ENCODE assay signal across 8 cellular contexts in the genomic region with DNA sequence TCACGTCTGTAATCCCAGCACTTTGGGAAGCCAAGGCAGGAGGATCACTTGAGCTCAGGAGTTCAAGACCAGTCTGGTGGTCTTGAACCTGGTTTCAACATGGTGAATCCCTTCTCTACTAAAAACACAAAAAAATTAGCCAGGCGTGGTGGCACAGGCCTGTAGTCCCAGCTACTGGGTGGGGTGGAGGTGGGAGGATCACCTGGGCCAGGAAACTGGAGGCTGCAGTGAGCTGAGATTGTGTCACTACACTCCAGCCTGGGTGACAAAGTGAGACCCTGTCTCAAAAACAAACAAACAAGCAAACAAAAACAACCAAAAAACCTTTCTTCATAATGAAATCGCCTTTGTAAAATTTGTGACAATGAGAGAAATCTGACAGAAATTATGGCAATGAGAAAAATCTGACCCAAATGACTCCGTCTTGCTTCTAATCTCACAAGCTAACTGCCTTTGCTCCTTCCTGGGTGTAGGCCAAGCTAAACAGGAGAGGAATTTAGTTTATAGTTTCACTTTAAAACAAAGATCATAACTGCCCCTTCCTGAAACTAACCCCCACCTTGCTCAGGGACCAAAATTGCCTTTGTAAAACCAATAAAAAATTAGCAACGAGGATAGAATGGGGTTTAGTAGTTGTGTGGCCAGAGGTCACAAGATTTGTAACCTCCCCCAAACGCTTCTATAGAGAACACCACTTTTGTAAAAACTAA.
DNase-seq lines count a peak whose midpoint lies in the region; ATAC-seq and TF ChIP-seq lines count a peak whose summit lies in the region.

No MANE protein-coding gene starts in this region.

- TF ChIP-seq CTCF in RWPE1 (conservative IDR thresholded peaks at IDR 0.05; ENCODE audit: low read depth) (no peak), fibroblast of villous mesenchyme (IDR thresholded peaks at IDR 0.05; ENCODE audit: insufficient read depth, low read depth, low read length) (no peak), GM20000 (IDR thresholded peaks at IDR 0.05; ENCODE audit: extremely low read depth, missing control alignments) (no peak)

- intact Hi-C loops in left ventricle myocardium superior (cut with micrococcal nuclease) (no loop called here), Right ventricle myocardium inferior (cut with DNase I) (no loop called here)

- peak overlapping the region; percentile 77 for H3K27ac ChIP-seq in RWPE1

- ATAC-seq in left ventricle myocardium superior (peak; percentile 36), Right ventricle myocardium inferior (no peak), HG02642 (IDR thresholded peaks at IDR 0.05; ENCODE audit: poor library complexity, unreplicated experiment) (no peak)

- POLR2A ChIA-PET in RWPE1 (lab: Yijun Ruan, JAX; ENCODE audit: low non-redundant PET) = interaction anchor here (0.7 kb wide), 1 partner anchor 173 kb away, joined by 8 read pairs; no protein-coding TSS in a partner anchor

- no peak overlapping the region for H3K4me3 ChIP-seq in fibroblast of villous mesenchyme (ENCODE audit: low read depth, low read length)

- CTCF ChIA-PET in RWPE1 (lab: Yijun Ruan, JAX) = no interaction called here

- DNase-seq in left ventricle myocardium superior (no peak), Right ventricle myocardium inferior (ENCODE audit: missing footprints) (no peak), RWPE1 (ENCODE audit: low spot score) (no peak), fibroblast of villous mesenchyme (ENCODE audit: low read depth) (peak; percentile 48), NCI-H1092 (lab: John Stamatoyannopoulos, UW) (no peak), NCI-H2171 (lab: John Stamatoyannopoulos, UW) (no peak), GM20000 (ENCODE audit: low spot score) (no peak)
